8 cellular contexts compared by ENCODE assay signal in the genomic region with DNA sequence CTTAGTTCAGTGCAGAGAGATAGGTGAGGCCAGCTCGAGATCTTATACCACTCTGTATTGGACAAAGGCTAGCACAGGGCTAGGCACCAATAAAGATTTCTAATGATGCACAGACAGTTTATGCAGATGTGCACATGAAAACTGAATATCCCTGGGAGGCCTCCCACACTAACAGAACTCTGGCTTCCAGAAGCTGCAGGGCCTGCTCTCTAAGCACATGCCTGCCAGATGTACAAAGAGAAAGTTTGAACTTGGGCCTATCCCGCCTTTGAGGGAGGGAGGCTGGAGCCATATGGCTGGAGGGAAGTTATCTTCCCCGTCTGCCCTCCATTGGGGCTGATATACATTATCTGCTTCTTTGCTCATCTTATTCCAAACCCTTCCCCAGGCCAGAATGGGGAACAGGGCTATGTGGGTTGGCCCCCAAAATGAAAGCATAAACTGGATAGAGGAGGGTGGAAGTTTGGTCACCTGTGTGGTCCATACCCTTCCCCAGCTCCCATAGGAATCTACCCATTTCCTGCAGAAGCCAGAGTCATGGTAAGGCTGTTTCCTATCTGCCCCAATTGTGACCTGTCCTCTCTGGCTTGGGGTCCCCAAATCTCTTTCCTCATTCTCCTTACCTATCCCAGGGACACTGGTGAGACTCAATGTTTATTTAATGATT. TPM values are rescaled to one million over a fixed set of nuclear protein-coding genes. Genes with fewer than 3 reads are reported as not detected.
DNase-seq lines count a peak whose midpoint lies in the region; ATAC-seq and TF ChIP-seq lines count a peak whose summit lies in the region.

No MANE protein-coding gene starts in this region.

- H3K9me2 ChIP-seq in OCI-LY7 (ENCODE audit: insufficient read depth, low read length): no peaks in the 10 kb centered on the region

- CTCF ChIA-PET in Calu3 (lab: Charles Lee) (interaction anchor here (1.1 kb wide), 1 partner anchor 692 kb away, joined by 3 read pairs; no protein-coding TSS in a partner anchor), OCI-LY7 (lab: Charles Lee; ENCODE audit: unreplicated experiment) (interaction anchor here (1.6 kb wide), 1 partner anchor 16 kb away, joined by 4 read pairs; no protein-coding TSS in a partner anchor)
- CTCF ChIA-PET in activated CD4-positive, alpha-beta T cell treated with anti-CD3 and anti-CD28 coated beads for 36 hours (lab: Charles Lee): interaction anchor here (0.5 to 22.9 kb wide), 7 partner anchors 23 to 1221 kb away, joined by 3 to 526 read pairs (median 5); a partner anchor contains a TSS

- peaks cover 67% of the 10 kb centered on the region for H3K4me1 ChIP-seq in OCI-LY7 (ENCODE audit: insufficient read depth, low read length, poor library complexity, severe bottlenecking)
- H3K4me1 ChIP-seq in gastrocnemius medialis: peaks cover 47 to 52% of the 10 kb centered on the region in 2 donors

- intact Hi-C loops in Calu3 (cut with micrococcal nuclease; ENCODE audit: unreplicated experiment): no loop called here
- intact Hi-C loops in OCI-LY7 (cut with micrococcal nuclease; ENCODE audit: unreplicated experiment): loop anchor here (2.0 kb wide), 1 partner anchor 15 kb away; no protein-coding TSS in a partner anchor
- intact Hi-C loops in gastrocnemius medialis (cut with DNase I; ENCODE audit: low total_unique reads): loop anchor here (5.0 kb wide), 1 partner anchor 33 kb away; a partner anchor contains a TSS
- intact Hi-C loops in activated CD4-positive, alpha-beta T cell treated with anti-CD3 and anti-CD28 coated beads for 36 hours (cut with DNase I, micrococcal nuclease): loop anchor here (1.0 to 10.0 kb wide), 2 partner anchors 15 to 51 kb away; no protein-coding TSS in a partner anchor

- no peaks in the 10 kb centered on the region for H4K20me1 ChIP-seq in OCI-LY7 (ENCODE audit: insufficient read depth, low read length)

- DNase-seq in Calu3 (no peak), OCI-LY7 (ENCODE audit: low spot score) (no peak), fibroblast of mammary gland (ENCODE audit: low read depth) (peak; percentile 73), gastrocnemius medialis (no peak), activated gamma-delta T cell treated with Interleukin-2 at 50 U/mL for 16 hours (no peak), mesenteric fat pad (ENCODE audit: low spot score) (no peak)
- no peak for DNase-seq in activated CD4-positive, alpha-beta T cell treated with anti-CD3 and anti-CD28 coated beads for 36 hours

- H3K27me3 ChIP-seq in gastrocnemius medialis: peaks cover 14 to 23% (median 18%) of the 10 kb centered on the region in 3 donors

- H3K27ac Mint-ChIP-seq in Calu3 (ENCODE audit: unreplicated experiment): peak overlapping the region; percentile 56
- H3K27ac Mint-ChIP-seq in activated CD4-positive, alpha-beta T cell treated with anti-CD3 and anti-CD28 coated beads for 36 hours: no peak overlapping the region

- no peaks in the 10 kb centered on the region for H3K79me2 ChIP-seq in OCI-LY7 (ENCODE audit: insufficient read depth, low read depth, low read length)

- H3K36me3 ChIP-seq in OCI-LY7 (ENCODE audit: insufficient read depth, low read length) (no peaks in the 10 kb centered on the region), gastrocnemius medialis (no peaks in the 10 kb centered on the region)

- H3K27ac ChIP-seq in OCI-LY7 (ENCODE audit: low read depth, low read length, poor library complexity, severe bottlenecking) (no peak overlapping the region), gastrocnemius medialis (peak overlapping the region; percentile 50 to 77 (median 68))

- peak overlapping the region; percentile 61; the same call in 1 of the 2 replicates for H3K4me2 ChIP-seq in OCI-LY7 (ENCODE audit: low read length)

- BruUV-seq in Calu3 (replicated peaks; lab: Mats Ljungman, UMichigan) (TSS peak; percentile 45), OCI-LY7 (replicated peaks; lab: Mats Ljungman, UMichigan) (no TSS peak)

- peaks cover 19% of the 10 kb centered on the region for H3K4me1 Mint-ChIP-seq in Calu3 (ENCODE audit: low read depth, unreplicated experiment)
- H3K4me1 Mint-ChIP-seq in activated CD4-positive, alpha-beta T cell treated with anti-CD3 and anti-CD28 coated beads for 36 hours: peaks cover 33% of the 10 kb centered on the region

- no peak overlapping the region for H3K4me3 ChIP-seq in OCI-LY7 (ENCODE audit: low read depth, low read length, poor library complexity, severe bottlenecking)
- no peak overlapping the region for H3K4me3 ChIP-seq in fibroblast of mammary gland (ENCODE audit: control insufficient read depth, low read depth, low read length)
- H3K4me3 ChIP-seq in gastrocnemius medialis: peak overlapping the region in 3 of 4 donors; percentile 44 to 67 (median 50)

- POLR2A ChIA-PET in OCI-LY7 (lab: Charles Lee): interaction anchor here (0.9 kb wide), 1 partner anchor 11 kb away, joined by 5 read pairs; no protein-coding TSS in a partner anchor
- POLR2A ChIA-PET in activated CD4-positive, alpha-beta T cell treated with anti-CD3 and anti-CD28 coated beads for 36 hours (lab: Charles Lee): no interaction called here

- no peak for TF ChIP-seq POLR2A in gastrocnemius medialis (IDR thresholded peaks at IDR 0.05)

- ATAC-seq in gastrocnemius medialis (no peak), GM18861 (IDR thresholded peaks at IDR 0.05; ENCODE audit: unreplicated experiment) (no peak)
- ATAC-seq in activated CD4-positive, alpha-beta T cell treated with anti-CD3 and anti-CD28 coated beads for 36 hours: no peak

- TF ChIP-seq CTCF in Calu3 (IDR thresholded peaks at IDR 0.05; ENCODE audit: unreplicated experiment): no peak
- no peak for TF ChIP-seq CTCF in OCI-LY7 (conservative IDR thresholded peaks at IDR 0.05; ENCODE audit: low read length)
- no peak for TF ChIP-seq CTCF in fibroblast of mammary gland (conservative IDR thresholded peaks at IDR 0.05; ENCODE audit: control insufficient read depth, insufficient read depth, low read depth, low read length)
- no peak for TF ChIP-seq CTCF in gastrocnemius medialis (IDR thresholded peaks at IDR 0.05 in 4 of 5, conservative IDR thresholded peaks at IDR 0.05 in 1 of 5)

- H3K9me3 Mint-ChIP-seq in Calu3 (ENCODE audit: low read depth, unreplicated experiment): no peaks in the 10 kb centered on the region
- no peaks in the 10 kb centered on the region for H3K9me3 Mint-ChIP-seq in activated CD4-positive, alpha-beta T cell treated with anti-CD3 and anti-CD28 coated beads for 36 hours (ENCODE audit: low read depth)

- in situ Hi-C loops in gastrocnemius medialis (cut with MboI; ENCODE audit: low sequenced_read_pairs in 4 of 4): no loop called here

- H3K4me3 Mint-ChIP-seq in Calu3 (ENCODE audit: low read depth, unreplicated experiment): peak overlapping the region; percentile 86
- no peak overlapping the region for H3K4me3 Mint-ChIP-seq in activated CD4-positive, alpha-beta T cell treated with anti-CD3 and anti-CD28 coated beads for 36 hours

- H3K9me3 ChIP-seq in OCI-LY7 (ENCODE audit: low read length): no peaks in the 10 kb centered on the region
- no peaks in the 10 kb centered on the region for H3K9me3 ChIP-seq in gastrocnemius medialis

- H3K27me3 Mint-ChIP-seq in Calu3 (ENCODE audit: unreplicated experiment): no peaks in the 10 kb centered on the region
- H3K27me3 Mint-ChIP-seq in activated CD4-positive, alpha-beta T cell treated with anti-CD3 and anti-CD28 coated beads for 36 hours: peaks cover 30% of the 10 kb centered on the region

- H2AFZ ChIP-seq in OCI-LY7 (ENCODE audit: low read length): no peak overlapping the region

- H3K36me3 Mint-ChIP-seq in Calu3 (ENCODE audit: insufficient read depth, unreplicated experiment): peaks cover 26% of the 10 kb centered on the region
- H3K36me3 Mint-ChIP-seq in activated CD4-positive, alpha-beta T cell treated with anti-CD3 and anti-CD28 coated beads for 36 hours (ENCODE audit: low read depth): no peaks in the 10 kb centered on the region

RNA-seq across cellular contexts. Expression of a gene that starts 3.8 kb away (rescaled TPM):
- total RNA-seq in Calu3 (2022): 1.7 and 1.8 TPM in 2 replicates
- 9.7 and 18.8 TPM in 2 replicates for total RNA-seq in OCI-LY7 (2014; rRNA removed; shearing (Covaris generic))
- 32.2 and 36.4 TPM in 2 replicates for total RNA-seq in OCI-LY7 (2022)
- total RNA-seq in gastrocnemius medialis: 1 to 10 TPM; 1.7 to 3.6 (median 2.2) TPM
- 1.9 TPM for total RNA-seq in mesenteric fat pad
- total RNA-seq in activated CD4-positive, alpha-beta T cell treated with anti-CD3 and anti-CD28 coated beads for 36 hours: under 1 TPM; 0.47 to 0.57 TPM

RNA-seq across cellular contexts. Expression of a gene that starts 34.6 kb away (rescaled TPM):
- 27.5 and 37.7 TPM in 2 replicates for total RNA-seq in Calu3 (2022)
- 0.41 TPM in 1 of 2 replicates, not detected in the other for total RNA-seq in OCI-LY7 (2014; rRNA removed; shearing (Covaris generic))
- 0.11 TPM in 1 of 2 replicates, not detected in the other for total RNA-seq in OCI-LY7 (2022)
- total RNA-seq in gastrocnemius medialis: 1 to 10 TPM; 4.2 to 9.5 (median 7.0) TPM
- total RNA-seq in mesenteric fat pad: 46.5 TPM
- total RNA-seq in activated CD4-positive, alpha-beta T cell treated with anti-CD3 and anti-CD28 coated beads for 36 hours: 10 to 100 TPM; 30.0 to 37.7 TPM

RNA-seq across cellular contexts. Expression of a gene that starts 34.7 kb away (rescaled TPM):
- 1.2 and 1.3 TPM in 2 replicates for total RNA-seq in Calu3 (2022)
- 1.4 and 2.1 TPM in 2 replicates for total RNA-seq in OCI-LY7 (2014; rRNA removed; shearing (Covaris generic))
- 1.6 and 1.8 TPM in 2 replicates for total RNA-seq in OCI-LY7 (2022)
- under 1 TPM in 1 of 4 donors, not detected in 3; 0.11 TPM for total RNA-seq in gastrocnemius medialis
- 0.55 TPM for total RNA-seq in mesenteric fat pad
- under 1 TPM; 0.28 to 0.32 TPM for total RNA-seq in activated CD4-positive, alpha-beta T cell treated with anti-CD3 and anti-CD28 coated beads for 36 hours

Comparison
In these comparisons a context has a peak if more than half of its experiments do, and no peak if none do; other contexts are left out.
1. H3K4me3 ChIP-seq: peak in gastrocnemius medialis (3 of 4); none in OCI-LY7 (single experiment) and fibroblast of mammary gland (single experiment).